ENCODE assay signal across 12 cellular contexts in the genomic region with DNA sequence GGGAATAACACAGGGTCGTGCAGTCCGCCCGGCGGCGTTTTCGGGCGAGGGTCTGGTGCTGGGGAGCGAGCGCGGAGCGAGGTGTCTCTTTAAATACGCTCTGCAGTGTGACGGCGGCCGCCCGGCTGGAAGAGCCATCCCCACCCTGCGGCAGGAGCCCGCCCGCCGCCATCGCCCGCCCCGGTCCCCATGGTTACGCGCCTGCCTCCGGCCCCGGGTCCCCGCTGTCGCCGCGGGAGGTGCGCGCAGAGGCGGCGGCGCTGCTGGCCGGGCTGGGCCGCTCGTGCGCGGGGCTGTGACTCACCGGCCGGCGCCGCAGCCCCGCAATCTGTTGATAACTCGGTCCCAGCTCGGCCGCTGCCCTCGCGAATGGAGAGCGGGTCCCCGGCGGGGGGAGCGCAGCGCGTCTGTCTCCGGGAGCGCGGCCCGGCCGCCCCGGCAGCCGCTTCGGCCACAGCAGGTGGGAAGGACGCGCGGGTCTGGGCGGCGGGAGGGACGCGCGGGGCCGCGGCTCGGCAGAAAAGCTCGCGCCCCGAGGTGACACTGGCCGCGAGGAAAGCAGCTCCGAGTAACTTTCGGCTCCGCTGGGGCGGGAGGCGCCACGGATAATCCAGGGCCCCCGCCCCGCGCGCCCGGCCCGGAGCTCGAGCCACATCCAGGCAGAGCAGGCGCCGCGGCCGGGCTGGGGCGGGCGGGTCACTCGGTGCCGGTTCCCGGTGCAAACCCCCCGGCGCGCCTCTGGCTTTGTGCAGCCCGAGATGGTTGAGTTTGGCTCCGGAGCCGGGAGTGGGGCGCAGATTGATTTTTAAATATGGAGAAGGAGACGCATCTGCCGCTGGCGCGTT. TPM values are rescaled to one million over a fixed set of nuclear protein-coding genes. Genes with fewer than 3 reads are reported as not detected.
DNase-seq lines count a peak whose midpoint lies in the region; FAIRE-seq and TF ChIP-seq lines count a peak whose summit lies in the region.
"Had no signal": no experiment of that assay in that cellular context is flagged by ENCODE, and none has a peak within 500 bp of the region (broad histone marks: within the 10 kb centered on the region; RNA-seq: fewer than 3 reads in every experiment).

Gene ADGRA1, plus strand, starts transcription at position 246 of the 845 bp plus-strand sequence. CDS start 986 bp downstream, outside the sequence.

- H2AFZ ChIP-seq in neuron (ENCODE audit: low read depth, low read length): no peak within 1 kb of the TSS

- H3K36me3 ChIP-seq in neuron (ENCODE audit: insufficient read depth, low read length) (no peaks in the 10 kb centered on the region), breast epithelium (no peaks in the 10 kb centered on the region)
- H3K36me3 ChIP-seq in effector memory CD4-positive, alpha-beta T cell (ENCODE audit: control insufficient read depth, insufficient read depth, low read length): no peaks in the 10 kb centered on the region

- peak within 1 kb of the TSS; percentile 41 for H3K4me3 ChIP-seq in neuron (ENCODE audit: low read length)
- H3K4me3 ChIP-seq in effector memory CD4-positive, alpha-beta T cell (ENCODE audit: insufficient read depth, low read depth, low read length, poor library complexity, severe bottlenecking): no peak within 1 kb of the TSS
- peak within 1 kb of the TSS in 1 of 3 donors; percentile 31 for H3K4me3 ChIP-seq in breast epithelium

- no peak for TF ChIP-seq CTCF in breast epithelium (IDR thresholded peaks at IDR 0.05)

- no peak within 1 kb of the TSS for H3K27ac ChIP-seq in effector memory CD4-positive, alpha-beta T cell (ENCODE audit: insufficient read depth, low read length, poor library complexity, severe bottlenecking)
- H3K27ac ChIP-seq in breast epithelium: no peak within 1 kb of the TSS

- no peak for FAIRE-seq in frontal cortex (lab: Jason Lieb, UNC)

- H3K9me3 ChIP-seq in neuron (ENCODE audit: low read length) (no peaks in the 10 kb centered on the region), breast epithelium (no peaks in the 10 kb centered on the region)
- H3K9me3 ChIP-seq in effector memory CD4-positive, alpha-beta T cell (ENCODE audit: control insufficient read depth, low read length): no peaks in the 10 kb centered on the region

- H3K4me1 ChIP-seq in neuron (ENCODE audit: insufficient read depth, low read length) (peaks cover 38% of the 10 kb centered on the region), breast epithelium (no peaks in the 10 kb centered on the region)
- no peaks in the 10 kb centered on the region for H3K4me1 ChIP-seq in effector memory CD4-positive, alpha-beta T cell (ENCODE audit: control insufficient read depth, insufficient read depth, low read length, poor library complexity, severe bottlenecking)

- no peak for TF ChIP-seq POLR2A in breast epithelium (IDR thresholded peaks at IDR 0.05)

- DNase-seq in DMS114 treated with DMSO at 0.1 percent for 48 hours (lab: John Stamatoyannopoulos, UW; ENCODE audit: unreplicated experiment) (peak; percentile 25), NCI-H2196 treated with DMSO at 0.1 percent for 48 hours (lab: John Stamatoyannopoulos, UW; ENCODE audit: unreplicated experiment) (peak; percentile 5), frontal cortex (ENCODE audit: low spot score in 2 of 2) (peak; percentile 61 to 65), breast epithelium (ENCODE audit: low spot score in 2 of 2) (no peak)
- no peak for DNase-seq in activated effector memory CD4-positive, alpha-beta T cell treated with Interleukin-2 at 50 U/mL for 16 hours
- no peak for DNase-seq in effector memory CD4-positive, alpha-beta T cell
- no peak for DNase-seq in activated T-cell treated with anti-CD3 and anti-CD28 coated beads, Interleukin-2, amount 50 U/mL, for 48 hours
- DNase-seq: activated B cell treated with CpG ODN at 0.5 μM for 24 hours, EL had no signal

- intact Hi-C loops in breast epithelium (cut with DNase I; ENCODE audit: low total_unique reads): loop anchor here (1.0 kb wide), 1 partner anchor 32 kb away; no protein-coding TSS in a partner anchor

- H3K27me3 ChIP-seq in neuron (ENCODE audit: insufficient read depth, low read length): peaks cover 28% of the 10 kb centered on the region
- peaks cover 6% of the 10 kb centered on the region for H3K27me3 ChIP-seq in effector memory CD4-positive, alpha-beta T cell (replicated peaks; ENCODE audit: control insufficient read depth, insufficient read depth, low read length, poor library complexity, severe bottlenecking)
- peaks cover 0 to 95% of the 10 kb centered on the region in 2 donors for H3K27me3 ChIP-seq in breast epithelium

RNA-seq across cellular contexts. Expression of gene ADGRA1, which starts in this region (rescaled TPM):
- 2.4 TPM for total RNA-seq in frontal cortex
- total RNA-seq in breast epithelium: under 1 TPM in 1 of 3 donors, not detected in 2; 0.33 TPM
- total RNA-seq: activated B cell treated with CpG ODN at 0.5 μM for 24 hours; natural killer cell treated with Interleukin-12 subunit alpha and Interleukin-12 subunit beta and Interleukin-15 and Interleukin-18, amount 100 ng/mL, for 72 hours; OCI-LY7 had no signal

Comparison
In these comparisons a context has a peak if more than half of its experiments do, and no peak if none do; other contexts are left out.
1. DNase-seq: peak in DMS114 treated with DMSO at 0.1 percent for 48 hours (single experiment), NCI-H2196 treated with DMSO at 0.1 percent for 48 hours (single experiment) and frontal cortex (2 of 2); none in activated effector memory CD4-positive, alpha-beta T cell treated with Interleukin-2 at 50 U/mL for 16 hours (single experiment), effector memory CD4-positive, alpha-beta T cell (0 of 3), breast epithelium (0 of 2) and activated T-cell treated with anti-CD3 and anti-CD28 coated beads, Interleukin-2, amount 50 U/mL, for 48 hours (0 of 2).